Comparison of ENCODE assay signal across 8 cellular contexts in genomic region chr20:290081-290831, GRCh38.
A peak's percentile ranks its signal among the peaks of the same experiment; 100 is the strongest.
DNase-seq lines count a peak whose midpoint lies in the region; ATAC-seq and TF ChIP-seq lines count a peak whose summit lies in the region.

A gene with protein sequence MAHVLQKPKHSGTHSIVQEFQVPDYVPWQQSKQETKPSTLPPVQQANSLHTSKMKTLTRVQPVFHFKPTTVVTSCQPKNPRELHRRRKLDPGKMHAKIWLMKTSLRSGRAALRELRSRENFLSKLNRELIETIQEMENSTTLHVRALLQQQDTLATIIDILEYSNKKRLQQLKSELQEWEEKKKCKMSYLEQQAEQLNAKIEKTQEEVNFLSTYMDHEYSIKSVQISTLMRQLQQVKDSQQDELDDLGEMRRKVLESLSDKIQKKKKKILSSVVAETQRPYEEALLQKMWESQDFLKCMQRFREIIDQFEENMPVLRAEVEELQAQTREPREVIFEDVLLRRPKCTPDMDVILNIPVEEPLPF (minus strand): TSS chr20:290750. CDS start chr20:290610, 140 bp downstream.

- in situ Hi-C loops in GM18951 (cut with MboI; ENCODE audit: low sequenced_read_pairs, unreplicated experiment): no loop called here

- H3K4me3 ChIP-seq in AG10803 (ENCODE audit: low read length): peak within 1 kb of the TSS; percentile 91

- ATAC-seq in HG03196 (IDR thresholded peaks at IDR 0.05; ENCODE audit: unreplicated experiment): peak; percentile 78
- ATAC-seq in activated CD4-positive, CD25-positive, alpha-beta regulatory T cell treated with anti-CD3 and anti-CD28 coated beads, Interleukin-2, amount 50 U/mL, for 24 hours: peak; percentile 90 to 91

- peak; percentile 93 for DNase-seq in AG10803 (ENCODE audit: low read depth)
- peak; percentile 69 for DNase-seq in NCI-H345 treated with DMSO at 0.1 percent for 48 hours (lab: John Stamatoyannopoulos, UW; ENCODE audit: unreplicated experiment)
- DNase-seq in cerebellar cortex (ENCODE audit: low spot score): peak; percentile 94
- peak; percentile 91 for DNase-seq in kidney glomerular epithelial cell (lab: John Stamatoyannopoulos, UW)
- peak; percentile 77 to 87 for DNase-seq in stimulated activated CD4-positive, alpha-beta T cell treated with anti-CD3 and anti-CD28 coated beads, Interleukin-15, amount 100 ng/mL, for 48 hours (ENCODE audit: low read depth in 2 of 2)

- TF ChIP-seq POLR2A in GM18951 (IDR thresholded peaks at IDR 0.05; ENCODE audit: extremely low read depth, insufficient read depth, insufficient read length): peak; percentile 51

- TF ChIP-seq CTCF in AG10803 (conservative IDR thresholded peaks at IDR 0.05; ENCODE audit: low read length): peak; percentile 66

Comparison
In these comparisons a context has a peak if more than half of its experiments do, and no peak if none do; other contexts are left out.
1. Peak in every context shown above with its lines: DNase-seq, ATAC-seq and H3K4me3 ChIP-seq.